Comparison of ENCODE assay signal across 9 cellular contexts in the genomic region with DNA sequence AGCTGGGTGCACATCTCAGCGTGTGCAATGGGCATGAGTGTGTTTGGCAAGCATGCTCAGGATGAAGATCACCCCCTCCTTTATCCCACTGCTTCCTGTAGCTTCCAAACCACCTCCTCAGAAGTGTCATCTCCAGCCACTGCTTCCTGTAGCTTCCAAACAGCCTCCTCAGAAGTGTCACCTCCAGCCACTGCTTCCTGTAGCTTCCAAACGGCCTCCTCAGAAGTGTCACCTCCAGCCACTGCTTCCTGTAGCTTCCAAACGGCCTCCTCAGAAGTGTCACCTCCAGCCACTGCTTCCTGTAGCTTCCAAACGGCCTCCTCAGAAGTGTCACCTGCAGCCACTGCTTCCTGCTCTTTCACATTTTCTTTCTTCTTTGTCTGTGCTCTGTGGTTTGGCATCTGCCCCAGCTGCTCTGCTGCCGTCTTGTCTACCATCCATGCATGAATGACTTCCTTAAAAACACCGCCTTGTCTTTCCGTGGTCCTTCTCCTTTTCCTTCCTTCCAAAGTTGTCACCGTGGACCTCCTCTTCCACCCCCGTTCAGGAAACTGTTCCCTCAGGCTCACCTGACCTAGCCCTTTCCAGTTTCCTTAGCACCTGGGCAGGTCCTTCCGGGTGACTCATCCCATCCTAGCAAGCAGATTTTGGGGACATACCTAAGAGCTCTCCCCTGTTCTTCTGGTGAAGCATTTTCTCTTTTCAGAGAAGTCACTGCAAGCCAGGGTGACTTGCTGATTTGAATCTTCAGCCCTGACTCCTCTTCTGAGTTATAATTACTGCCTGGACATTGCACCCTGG. TPM values are rescaled to one million over a fixed set of nuclear protein-coding genes. Genes with fewer than 3 reads are reported as not detected.
DNase-seq lines count a peak whose midpoint lies in the region; ATAC-seq, FAIRE-seq and TF ChIP-seq lines count a peak whose summit lies in the region.
"Had no signal": no experiment of that assay in that cellular context is flagged by ENCODE, and none has a peak within 500 bp of the region (broad histone marks: within the 10 kb centered on the region; RNA-seq: fewer than 3 reads in every experiment).

No MANE protein-coding gene starts in this region.

- H3K4me3 ChIP-seq in GM12878, result no peak overlapping the region
- no peak overlapping the region for H3K4me3 ChIP-seq in sigmoid colon
- H3K4me3 ChIP-seq in coronary artery, result no peak overlapping the region

- peaks cover 2 to 4% (median 2%) of the 10 kb centered on the region in 3 donors for H3K27me3 Mint-ChIP-seq in CD14-positive monocyte (ENCODE audit: low read depth in 3 of 3)

- CTCF ChIA-PET in GM12878 (lab: Yijun Ruan, JAX), result interaction anchor here (0.5 to 1.1 kb wide), 2 partner anchors 24 to 232 kb away, joined by 3 read pairs; no protein-coding TSS in a partner anchor

- H3K27ac ChIP-seq in GM12878 (ENCODE audit: control insufficient read depth, insufficient read depth) (no peak overlapping the region), sigmoid colon (no peak overlapping the region), coronary artery (no peak overlapping the region)

- peak overlapping the region in 3 of 7 donors; percentile 2 to 16 (median 11) for H3K27ac Mint-ChIP-seq in CD14-positive monocyte

- TF ChIP-seq EP300 in GM12878 (IDR thresholded peaks at IDR 0.05; ENCODE audit: borderline replicate concordance in 1 of 2, control insufficient read depth in 1 of 2, low read depth in 2 of 2, low read length in 2 of 2) (no peak), sigmoid colon (IDR thresholded peaks at IDR 0.05) (no peak)

- H3K4me2 ChIP-seq in GM12878 (ENCODE audit: control insufficient read depth, insufficient read depth), result peak overlapping the region; percentile 46; the same call in 1 of the 2 replicates

- in situ Hi-C loops in KBM-7 (cut with MboI; ENCODE audit: low pct_unique_long_range_greater_than_20kb, low sequenced_read_pairs) (no loop called here), GM12878 (cut with MboI) (no loop called here)

- ATAC-seq in GM18499 (IDR thresholded peaks at IDR 0.05; ENCODE audit: insufficient read depth, unreplicated experiment) (peak; percentile 81), GM21576 (IDR thresholded peaks at IDR 0.05; ENCODE audit: unreplicated experiment) (peak; percentile 86), GM12878 (peak; percentile 50)

- H3K4me3 Mint-ChIP-seq in CD14-positive monocyte, result peak overlapping the region in 1 of 2 donors; percentile 7

- no peak overlapping the region for H2AFZ ChIP-seq in GM12878 (ENCODE audit: control insufficient read depth, low read depth, low read length)

- H3K36me3 ChIP-seq in GM12878 (ENCODE audit: control insufficient read depth in 2 of 2, insufficient read depth in 2 of 2, low read length in 1 of 2) (no peaks in the 10 kb centered on the region), sigmoid colon (peaks cover 0 to 18% (median 4%) of the 10 kb centered on the region in 4 donors)

- no peak for TF ChIP-seq RAD21 in GM12878 (IDR thresholded peaks at IDR 0.05; ENCODE audit: insufficient read depth, low read depth, low read length)

- TF ChIP-seq POLR2A in GM12878 (IDR thresholded peaks at IDR 0.05; ENCODE audit: low read depth, low read length) (no peak), sigmoid colon (IDR thresholded peaks at IDR 0.05) (no peak)

- H3K36me3 Mint-ChIP-seq in CD14-positive monocyte, result peaks cover 3 to 6% of the 10 kb centered on the region in 2 donors

- FAIRE-seq in GM12878 (lab: Jason Lieb, UNC), result peak; percentile 81

- no peaks in the 10 kb centered on the region for H3K9me3 ChIP-seq in GM12878 (replicated peaks; ENCODE audit: control insufficient read depth, insufficient read depth, low read length)
- no peaks in the 10 kb centered on the region for H3K9me3 ChIP-seq in sigmoid colon

- H3K9me3 Mint-ChIP-seq in CD14-positive monocyte, result peaks cover 0 to 2% (median 0%) of the 10 kb centered on the region in 7 donors

- no peaks in the 10 kb centered on the region for H3K79me2 ChIP-seq in GM12878 (ENCODE audit: control insufficient read depth, insufficient read depth, low read length)

- no TSS peak for BruUV-seq in GM12878 (replicated peaks; lab: Mats Ljungman, UMichigan)

- intact Hi-C loops in GM12878 (cut with micrococcal nuclease; ENCODE audit: unreplicated experiment), result no loop called here
- intact Hi-C loops in sigmoid colon (cut with DNase I), result no loop called here
- intact Hi-C loops in CD14-positive monocyte (cut with micrococcal nuclease), result no loop called here

- SMC1A ChIA-PET in GM12878 (lab: Charles Lee; ENCODE audit: uncharacterized antibody, unreplicated experiment), result interaction anchor here (1.0 kb wide), 2 partner anchors 30 to 213 kb away, joined by 3 to 4 read pairs; no protein-coding TSS in a partner anchor

- H3K4me1 ChIP-seq in GM12878 (ENCODE audit: control insufficient read depth, insufficient read depth, low read length), result peaks cover 16% of the 10 kb centered on the region
- no peaks in the 10 kb centered on the region for H3K4me1 ChIP-seq in sigmoid colon

- WGBS in GM12878 (ENCODE audit: insufficient coverage, insufficient replicate concordance, low lambda C conversion rate, missing lambda C conversion rate), result 13% methylated on average over 9 of the region's 10 CpGs
- 44 to 74% methylated on average over 10 of the region's 10 CpGs for WGBS in sigmoid colon, 2 donors

- TF ChIP-seq CTCF in GM12878 (IDR thresholded peaks at IDR 0.05 in 2 of 3, conservative IDR thresholded peaks at IDR 0.05 in 1 of 3; ENCODE audit: control insufficient read depth in 2 of 3, extremely low read depth in 1 of 3, insufficient read depth in 1 of 3, low read depth in 3 of 3, low read length in 3 of 3), result no peak
- TF ChIP-seq CTCF in sigmoid colon (IDR thresholded peaks at IDR 0.05), result no peak
- TF ChIP-seq CTCF in CD14-positive monocyte (IDR thresholded peaks at IDR 0.05), result no peak
- TF ChIP-seq CTCF in coronary artery (IDR thresholded peaks at IDR 0.05), result no peak

- no peaks in the 10 kb centered on the region for H4K20me1 ChIP-seq in GM12878 (ENCODE audit: control insufficient read depth, insufficient read depth)

- H3K27me3 ChIP-seq in GM12878 (replicated peaks in 1 of 2; ENCODE audit: control insufficient read depth in 2 of 2, insufficient read depth in 2 of 2, low read length in 1 of 2), result no peaks in the 10 kb centered on the region
- H3K27me3 ChIP-seq in sigmoid colon, result no peaks in the 10 kb centered on the region

- no peak overlapping the region for H3K9ac ChIP-seq in GM12878 (ENCODE audit: control insufficient read depth, insufficient read depth, low read length)

- POLR2A ChIA-PET in GM12878 (lab: Charles Lee), result interaction anchor here (0.7 kb wide), 1 partner anchor 10 kb away, joined by 5 read pairs; no protein-coding TSS in a partner anchor

- H3K4me1 Mint-ChIP-seq in CD14-positive monocyte, result peaks cover 9% of the 10 kb centered on the region

- DNase-seq in KBM-7 (peak; percentile 91), GM12878 (ENCODE audit: low read depth, low spot score) (peak; percentile 28), sigmoid colon (no peak), CD14-positive monocyte (ENCODE audit: low spot score) (no peak), NCI-H2227 treated with DMSO at 0.1 percent for 48 hours (lab: John Stamatoyannopoulos, UW) (no peak), coronary artery (ENCODE audit: low spot score) (no peak)
- DNase-seq: mesendoderm had no signal

- RAD21 ChIA-PET in GM12878 (lab: Charles Lee; ENCODE audit: unreplicated experiment), result no interaction called here

TF ChIP-seq in GM12878, 131 proteins besides CTCF, POLR2A, EP300 and RAD21 (continues in another document):
- peak in 1 of 2 experiments; percentile 45; a peak in 1 of 4 replicates for TF ChIP-seq ETV6 (conservative IDR thresholded peaks at IDR 0.05 in 1 of 2, IDR thresholded peaks at IDR 0.05 in 1 of 2; ENCODE audit: borderline replicate concordance in 1 of 2, low read depth in 1 of 2)
- peak; percentile 86 for TF ChIP-seq RUNX3 (IDR thresholded peaks at IDR 0.05; ENCODE audit: low read length)
- TF ChIP-seq FOXK2 (IDR thresholded peaks at IDR 0.05), result no peak
- TF ChIP-seq RBBP5 (conservative IDR thresholded peaks at IDR 0.05), result no peak
- TF ChIP-seq IKZF2 (IDR thresholded peaks at IDR 0.05), result peak; percentile 55 to 60
- TF ChIP-seq SPI1 (IDR thresholded peaks at IDR 0.05; ENCODE audit: borderline replicate concordance, insufficient read depth, low read depth, low read length), result peak; percentile 41; the same call in 1 of the 2 replicates
- no peak for TF ChIP-seq SUZ12 (IDR thresholded peaks at IDR 0.05; ENCODE audit: unreplicated experiment)
- TF ChIP-seq BRCA1 (IDR thresholded peaks at IDR 0.05; ENCODE audit: low read depth, low read length), result no peak
- TF ChIP-seq BHLHE40 (IDR thresholded peaks at IDR 0.05; ENCODE audit: borderline replicate concordance in 1 of 2, low read depth in 2 of 2, low read length in 1 of 2), result no peak
- no peak for TF ChIP-seq TARDBP (IDR thresholded peaks at IDR 0.05; ENCODE audit: borderline replicate concordance)
- no peak for TF ChIP-seq NFXL1 (IDR thresholded peaks at IDR 0.05; ENCODE audit: borderline replicate concordance)
- TF ChIP-seq, protein P1, sequence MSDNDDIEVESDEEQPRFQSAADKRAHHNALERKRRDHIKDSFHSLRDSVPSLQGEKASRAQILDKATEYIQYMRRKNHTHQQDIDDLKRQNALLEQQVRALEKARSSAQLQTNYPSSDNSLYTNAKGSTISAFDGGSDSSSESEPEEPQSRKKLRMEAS (IDR thresholded peaks at IDR 0.05; ENCODE audit: low read depth, low read length), result no peak
- peak; percentile 83 for TF ChIP-seq PAX5 (IDR thresholded peaks at IDR 0.05; ENCODE audit: borderline replicate concordance, low read depth, low read length)

RNA-seq across cellular contexts. Expression of a gene that starts 43.5 kb away (rescaled TPM):
- total RNA-seq in GM12878 (2013; cell fraction: nucleolus; rRNA removed), result 31.2 and 35.5 TPM in 2 replicates
- total RNA-seq in GM12878 (2014; rRNA removed) (2.0 and 2.5 TPM in 2 replicates), GM12878 (2014; rRNA removed; fragmentation: Illumina TruSeq; extraction: Trizol) (2.5 and 3.1 TPM in 2 replicates), GM12878 (2021) (2.5 TPM in 2 replicates), sigmoid colon (10 to 100 TPM; 11.0 to 15.8 (median 13.6) TPM)
- 3.3 TPM for polyA plus RNA-seq in GM12878 (2011; ENCODE audit: low read depth)
- polyA plus RNA-seq in GM12878 (2011; rRNA removed) (10.5 and 12.0 TPM in 2 replicates), GM12878 (2014; fragmentation: Illumina TruSeq; extraction: Trizol) (2.0 and 2.3 TPM in 2 replicates), GM12878 (2014; fragmentation: Nextera tagmentation; extraction: Ambion mirVana) (1 to 10 TPM; 1.1 to 1.4 TPM), GM12878 (2014; rRNA removed) (1.7 and 2.3 TPM in 2 replicates), GM12878 (2016; fragmentation: Nextera tagmentation; extraction: Ambion mirVana) (1 to 10 TPM; 1.8 to 2.6 TPM), sigmoid colon (1 to 10 TPM; 1.2 to 2.7 (median 1.6) TPM), CD14-positive monocyte (under 1 TPM; 0.25 to 0.67 TPM)
- 8.5 and 11.8 TPM in 2 replicates for polyA plus RNA-seq in GM12878 (2011; cell fraction: cytosol; rRNA removed)
- polyA plus RNA-seq in GM12878 (2011; cell fraction: nucleus; rRNA removed), result 14.7 and 21.6 TPM in 2 replicates
- polyA plus RNA-seq in GM12878 (2012), result 4.8 and 5.9 TPM in 2 replicates
- polyA minus RNA-seq in GM12878 (2011; rRNA and poly(A)+ RNA removed), result 7.1 and 9.8 TPM in 2 replicates
- polyA minus RNA-seq in GM12878 (2011; cell fraction: cytosol; rRNA and poly(A)+ RNA removed), result 3.5 and 3.8 TPM in 2 replicates
- 6.8 and 11.3 TPM in 2 replicates for polyA minus RNA-seq in GM12878 (2011; cell fraction: nucleus; rRNA and poly(A)+ RNA removed)

Comparison
In these comparisons a context has a peak if more than half of its experiments do, and no peak if none do; other contexts are left out.
1. DNase-seq: peak in KBM-7 (single experiment) and GM12878 (single experiment); none in sigmoid colon (single experiment), CD14-positive monocyte (single experiment), NCI-H2227 treated with DMSO at 0.1 percent for 48 hours (single experiment) and coronary artery (single experiment).
2. Peak in every context shown above with its lines, with median percentiles within 50 percentile points of each other: ATAC-seq.